Comparison of ENCODE assay signal across 1 cellular context in genomic region chr6:3075522-3076113, GRCh38.
TF ChIP-seq lines count a peak whose summit lies in the region.

No MANE protein-coding gene starts in this region.

TF ChIP-seq in H1, 55 proteins besides CTCF, POLR2A, EP300 and RAD21 (continued from another document):
- TF ChIP-seq, protein P1, sequence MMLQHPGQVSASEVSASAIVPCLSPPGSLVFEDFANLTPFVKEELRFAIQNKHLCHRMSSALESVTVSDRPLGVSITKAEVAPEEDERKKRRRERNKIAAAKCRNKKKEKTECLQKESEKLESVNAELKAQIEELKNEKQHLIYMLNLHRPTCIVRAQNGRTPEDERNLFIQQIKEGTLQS (IDR thresholded peaks at IDR 0.05; ENCODE audit: insufficient read depth, low read depth, low read length) = no peak
- TF ChIP-seq CHD7 (IDR thresholded peaks at IDR 0.05; ENCODE audit: insufficient replicate concordance, low read length) = no peak
- TF ChIP-seq SRF (IDR thresholded peaks at IDR 0.05; ENCODE audit: low read depth, low read length) = no peak
- TF ChIP-seq GTF2F1 (IDR thresholded peaks at IDR 0.05; ENCODE audit: borderline replicate concordance, low read depth, low read length) = no peak
